24 cellular contexts compared by ENCODE assay signal in genomic region chr20:43560974-43561373, GRCh38. TPM values are rescaled to one million over a fixed set of nuclear protein-coding genes. Genes with fewer than 3 reads are reported as not detected.
DNase-seq lines count a peak whose midpoint lies in the region; TF ChIP-seq lines count a peak whose summit lies in the region.
"Had no signal": no experiment of that assay in that cellular context is flagged by ENCODE, and none has a peak within 500 bp of the region (broad histone marks: within the 10 kb centered on the region; RNA-seq: fewer than 3 reads in every experiment).

No MANE protein-coding gene starts in this region.

- intact Hi-C loops in Calu3 (cut with micrococcal nuclease; ENCODE audit: unreplicated experiment): no loop called here

- H3K27ac Mint-ChIP-seq in Calu3 (ENCODE audit: unreplicated experiment) (no peak overlapping the region), nephron progenitor cell (peak overlapping the region; percentile 31)
- H3K27ac Mint-ChIP-seq: GM23338 had no signal

- H3K9me3 ChIP-seq in OCI-LY3 (ENCODE audit: insufficient read depth, low read length) (no peaks in the 10 kb centered on the region), SJCRH30 (replicated peaks) (no peaks in the 10 kb centered on the region)
- H3K9me3 ChIP-seq: HAP-1 had no signal

- no peaks in the 10 kb centered on the region for H3K27me3 ChIP-seq in OCI-LY3 (ENCODE audit: low read depth, low read length)
- no peaks in the 10 kb centered on the region for H3K27me3 ChIP-seq in SJCRH30

- H3K79me2 ChIP-seq in OCI-LY3 (ENCODE audit: low read length): no peaks in the 10 kb centered on the region

- no peaks in the 10 kb centered on the region for H3K27me3 Mint-ChIP-seq in Calu3 (ENCODE audit: unreplicated experiment)
- H3K27me3 Mint-ChIP-seq in nephron progenitor cell (ENCODE audit: low read depth, poor library complexity): peaks cover 14% of the 10 kb centered on the region

- H3K9me3 Mint-ChIP-seq in Calu3 (ENCODE audit: low read depth, unreplicated experiment): no peaks in the 10 kb centered on the region
- no peaks in the 10 kb centered on the region for H3K9me3 Mint-ChIP-seq in nephron progenitor cell
- H3K9me3 Mint-ChIP-seq: CD8-positive, alpha-beta memory T cell; GM23338 had no signal

- H3K27ac ChIP-seq in OCI-LY3 (ENCODE audit: low read length) (no peak overlapping the region), SJCRH30 (no peak overlapping the region)
- H3K27ac ChIP-seq: C4-2B, HL-60, KMS-11 had no signal

- no peak overlapping the region for H3K4me3 ChIP-seq in OCI-LY3 (ENCODE audit: low read length)
- no peak overlapping the region for H3K4me3 ChIP-seq in SJCRH30
- H3K4me3 ChIP-seq: GM23338, HAP-1 had no signal

- no peak overlapping the region for H3K4me2 ChIP-seq in OCI-LY3 (ENCODE audit: low read length)
- H3K4me2 ChIP-seq: GM23338, KMS-11 had no signal

- H3K4me3 Mint-ChIP-seq in Calu3 (ENCODE audit: low read depth, unreplicated experiment) (peak overlapping the region; percentile 8), nephron progenitor cell (no peak overlapping the region)
- H3K4me3 Mint-ChIP-seq: CD8-positive, alpha-beta memory T cell; GM23338 had no signal

- TF ChIP-seq CTCF in Calu3 (IDR thresholded peaks at IDR 0.05; ENCODE audit: unreplicated experiment) (no peak), OCI-LY3 (IDR thresholded peaks at IDR 0.05; ENCODE audit: low read depth, low read length) (no peak), nephron progenitor cell (IDR thresholded peaks at IDR 0.05) (no peak)

- peaks cover 53% of the 10 kb centered on the region for H3K4me1 Mint-ChIP-seq in Calu3 (ENCODE audit: low read depth, unreplicated experiment)
- peaks cover 30% of the 10 kb centered on the region for H3K4me1 Mint-ChIP-seq in nephron progenitor cell
- H3K4me1 Mint-ChIP-seq: CD8-positive, alpha-beta memory T cell had no signal

- no peak for DNase-seq in Calu3
- DNase-seq in kidney tubule cell (ENCODE audit: low spot score): peak; percentile 23
- no peak for DNase-seq in nephron progenitor cell
- DNase-seq in NCI-H82 (lab: John Stamatoyannopoulos, UW): no peak
- DNase-seq in iPS-NIHi11 (ENCODE audit: low spot score): no peak
- no peak for DNase-seq in SJCRH30
- no peak for DNase-seq in NCI-H1417 (lab: John Stamatoyannopoulos, UW)
- DNase-seq: CD8-positive, alpha-beta memory T cell; GDM1; NCI-H1105 treated with DMSO at 0.1 percent for 48 hours; NCI-H1694; NCI-H2081; NCI-H2171; NCI-H345; NCI-H524 treated with DMSO at 0.1 percent for 48 hours; PC-3; SHP77 treated with DMSO at 0.1 percent for 48 hours had no signal

- no peaks in the 10 kb centered on the region for H4K20me1 ChIP-seq in OCI-LY3 (ENCODE audit: insufficient read depth, low read length)

- H3K36me3 ChIP-seq in OCI-LY3 (replicated peaks; ENCODE audit: low read depth, low read length): no peaks in the 10 kb centered on the region
- H3K36me3 ChIP-seq in SJCRH30: no peaks in the 10 kb centered on the region
- H3K36me3 ChIP-seq: HAP-1 had no signal

- CTCF ChIA-PET in Calu3 (lab: Charles Lee): interaction anchor here (1.2 kb wide), 1 partner anchor 47 kb away, joined by 7 read pairs; no protein-coding TSS in a partner anchor

- H3K4me1 ChIP-seq in OCI-LY3 (ENCODE audit: low read length): peaks cover 3% of the 10 kb centered on the region; the same call in 1 of the 2 replicates
- no peaks in the 10 kb centered on the region; the same call in 1 of the 2 replicates for H3K4me1 ChIP-seq in SJCRH30
- H3K4me1 ChIP-seq: HAP-1 had no signal

- BruUV-seq in Calu3 (replicated peaks; lab: Mats Ljungman, UMichigan): no TSS peak

- H2AFZ ChIP-seq in OCI-LY3 (ENCODE audit: low read depth, low read length): peak overlapping the region; percentile 50; the same call in 1 of the 2 replicates
- H2AFZ ChIP-seq: GM23338 had no signal

- H3K36me3 Mint-ChIP-seq in Calu3 (ENCODE audit: insufficient read depth, unreplicated experiment): peaks cover 21% of the 10 kb centered on the region
- H3K36me3 Mint-ChIP-seq in nephron progenitor cell (ENCODE audit: low read depth): no peaks in the 10 kb centered on the region
- H3K36me3 Mint-ChIP-seq: CD8-positive, alpha-beta memory T cell had no signal

- H3K9ac ChIP-seq in OCI-LY3 (ENCODE audit: low read length): no peak overlapping the region
- H3K9ac ChIP-seq: KMS-11 had no signal

RNA-seq across cellular contexts. Expression of gene SGK2, which starts 2.1 kb away (rescaled TPM):
- 45.6 and 46.5 TPM in 2 replicates for total RNA-seq in Calu3 (2022)
- total RNA-seq in SJCRH30 (2014; rRNA removed; shearing (Covaris generic)): 0.23 and 0.67 TPM in 2 replicates
- total RNA-seq: RPMI7951 had no signal

RNA-seq across cellular contexts. Expression of gene IFT52, which starts 29.8 kb away (rescaled TPM):
- total RNA-seq in Calu3 (2022): 30.2 and 30.8 TPM in 2 replicates
- total RNA-seq in SJCRH30 (2014; rRNA removed; shearing (Covaris generic)): 76.2 and 86.2 TPM in 2 replicates

RNA-seq across cellular contexts. Expression of gene L3MBTL1, which starts 53.5 kb away (rescaled TPM):
- total RNA-seq in Calu3 (2022): 39.7 and 42.3 TPM in 2 replicates
- 3.4 and 6.5 TPM in 2 replicates for total RNA-seq in SJCRH30 (2014; rRNA removed; shearing (Covaris generic))

Comparison
In these comparisons a context has a peak if more than half of its experiments do, and no peak if none do; other contexts are left out.
1. RNA of gene SGK2, which starts 2.1 kb away (total RNA-seq): 45.6 to 46.5 TPM in Calu3; 0.23 to 0.67 TPM in SJCRH30; every median in the first group is over 10 times any median in the second.